Comparison of ENCODE assay signal across 8 cellular contexts in the genomic region with DNA sequence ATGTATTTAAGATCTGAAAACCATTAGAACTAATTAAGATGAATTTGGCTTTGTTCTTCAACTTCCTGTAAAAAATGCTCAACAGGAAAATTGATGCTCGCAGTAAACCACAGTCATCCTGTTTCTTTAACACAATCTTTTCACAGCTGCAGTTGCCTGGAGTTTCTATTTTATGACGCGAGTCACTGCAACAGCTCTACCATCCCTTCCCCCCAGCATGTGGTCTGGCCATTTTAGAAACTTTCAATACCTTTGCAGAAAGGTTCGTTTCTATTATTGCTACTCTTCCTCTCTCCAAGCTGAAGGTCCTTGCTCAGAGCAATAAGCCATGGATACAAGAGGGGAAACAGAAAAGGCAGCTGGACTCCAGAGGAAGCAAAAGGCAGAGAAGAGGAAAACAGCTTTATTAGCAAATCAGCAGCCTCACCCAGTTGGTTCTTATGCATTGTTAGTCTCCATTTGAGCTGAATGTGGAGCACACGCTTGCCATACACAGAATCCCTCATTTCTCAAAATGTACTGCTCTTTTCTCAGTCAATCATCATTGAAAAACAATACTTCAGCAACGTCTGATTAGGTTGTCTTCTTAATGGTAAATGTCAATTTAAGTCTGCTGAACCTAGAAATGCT. TPM values are rescaled to one million over a fixed set of nuclear protein-coding genes. Genes with fewer than 3 reads are reported as not detected.
DNase-seq lines count a peak whose midpoint lies in the region; ATAC-seq, FAIRE-seq and TF ChIP-seq lines count a peak whose summit lies in the region.

No MANE protein-coding gene starts in this region.

- peak; percentile 63 for ATAC-seq in GM19372 (IDR thresholded peaks at IDR 0.05; ENCODE audit: low read depth, unreplicated experiment)
- peak; percentile 70 for ATAC-seq in HG03442 (IDR thresholded peaks at IDR 0.05; ENCODE audit: unreplicated experiment)
- peak; percentile 65 for ATAC-seq in GM12878
- peak; percentile 59 for ATAC-seq in left lung

- peak overlapping the region; percentile 100 for H3K4me2 ChIP-seq in SU-DHL-6 (ENCODE audit: low read depth, low read length, poor library complexity, severe bottlenecking)
- peak overlapping the region; percentile 87 for H3K4me2 ChIP-seq in GM12878 (ENCODE audit: control insufficient read depth, insufficient read depth)

- H4K20me1 ChIP-seq in SU-DHL-6 (ENCODE audit: low read depth, low read length) (no peaks in the 10 kb centered on the region), GM12878 (ENCODE audit: control insufficient read depth, insufficient read depth) (no peaks in the 10 kb centered on the region)

- peaks cover 49% of the 10 kb centered on the region for H3F3A ChIP-seq in SU-DHL-6 (ENCODE audit: insufficient read depth)

- peak; percentile 88 to 96 for TF ChIP-seq EP300 in GM12878 (IDR thresholded peaks at IDR 0.05; ENCODE audit: borderline replicate concordance in 1 of 2, control insufficient read depth in 1 of 2, low read depth in 2 of 2, low read length in 2 of 2)

- POLR2A ChIA-PET in GM12878 (lab: Charles Lee): interaction anchor here (0.7 to 11.7 kb wide), 9 partner anchors 10 to 345 kb away, joined by 3 to 246 read pairs (median 10); a partner anchor contains a TSS

- intact Hi-C loops in GM12878 (cut with micrococcal nuclease; ENCODE audit: unreplicated experiment) (loop anchor here (10.0 kb wide), 1 partner anchor 629 kb away; a partner anchor contains a TSS), left lung (cut with DNase I) (no loop called here)

- RAD21 ChIA-PET in GM12878 (lab: Charles Lee; ENCODE audit: unreplicated experiment): interaction anchor here (0.8 to 19.4 kb wide), 9 partner anchors 14 to 130 kb away, joined by 3 to 294 read pairs (median 15); a partner anchor contains a TSS

- peak overlapping the region; percentile 75 for H3K9ac ChIP-seq in SU-DHL-6 (ENCODE audit: low read length)
- peak overlapping the region; percentile 90 for H3K9ac ChIP-seq in GM12878 (ENCODE audit: control insufficient read depth, insufficient read depth, low read length)

- H3K36me3 ChIP-seq in SU-DHL-6 (ENCODE audit: low read length) (peaks cover 13% of the 10 kb centered on the region), GM12878 (ENCODE audit: control insufficient read depth in 2 of 2, insufficient read depth in 2 of 2, low read length in 1 of 2) (peaks cover 4 to 6% of the 10 kb centered on the region in 2 experiments), left lung (no peaks in the 10 kb centered on the region)

- no peak for TF ChIP-seq RAD21 in GM12878 (IDR thresholded peaks at IDR 0.05; ENCODE audit: insufficient read depth, low read depth, low read length)

- BruUV-seq in GM12878 (replicated peaks; lab: Mats Ljungman, UMichigan): TSS peak; percentile 0

- FAIRE-seq in GM12878 (lab: Jason Lieb, UNC): peak; percentile 85

- no peaks in the 10 kb centered on the region for H3K27me3 ChIP-seq in SU-DHL-6 (ENCODE audit: low read length)
- no peaks in the 10 kb centered on the region for H3K27me3 ChIP-seq in GM12878 (replicated peaks in 1 of 2; ENCODE audit: control insufficient read depth in 2 of 2, insufficient read depth in 2 of 2, low read length in 1 of 2)
- no peaks in the 10 kb centered on the region for H3K27me3 ChIP-seq in left lung

- H3K9me3 ChIP-seq in SU-DHL-6 (ENCODE audit: insufficient read depth, low read length) (no peaks in the 10 kb centered on the region), GM12878 (replicated peaks; ENCODE audit: control insufficient read depth, insufficient read depth, low read length) (no peaks in the 10 kb centered on the region), left lung (no peaks in the 10 kb centered on the region)

- DNase-seq in AML-193 (lab: John Stamatoyannopoulos, UW): peak; percentile 87 to 89
- peak; percentile 90 for DNase-seq in GM12878 (ENCODE audit: low read depth, low spot score)
- no peak for DNase-seq in left lung
- peak; percentile 46 to 50 for DNase-seq in stimulated activated CD8-positive, alpha-beta memory T cell treated with anti-CD3 and anti-CD28 coated beads, Interleukin-4, amount 100 ng/mL, for 1 hour (ENCODE audit: low read depth in 2 of 2, low spot score in 1 of 2)
- DNase-seq in DMS79 (lab: John Stamatoyannopoulos, UW): no peak

- in situ Hi-C loops in GM12878 (cut with MboI): loop anchor here (25.0 kb wide), 1 partner anchor 94 kb away; no protein-coding TSS in a partner anchor

- H2AFZ ChIP-seq in SU-DHL-6 (ENCODE audit: low read depth, low read length, severe bottlenecking) (no peak overlapping the region), GM12878 (ENCODE audit: control insufficient read depth, low read depth, low read length) (no peak overlapping the region)

- SMC1A ChIA-PET in GM12878 (lab: Charles Lee; ENCODE audit: uncharacterized antibody, unreplicated experiment): interaction anchor here (0.7 to 31.8 kb wide), 11 partner anchors 12 to 104 kb away, joined by 3 to 537 read pairs (median 19); a partner anchor contains a TSS

- H3K27ac ChIP-seq in SU-DHL-6 (ENCODE audit: low read depth, low read length): peak overlapping the region; percentile 98
- H3K27ac ChIP-seq in GM12878 (ENCODE audit: control insufficient read depth, insufficient read depth): peak overlapping the region; percentile 95
- peak overlapping the region; percentile 60 to 88 for H3K27ac ChIP-seq in left lung

- CTCF ChIA-PET in GM12878 (lab: Yijun Ruan, JAX): interaction anchor here (0.9 to 31.2 kb wide), 13 partner anchors 10 to 130 kb away, joined by 3 to 534 read pairs (median 6); a partner anchor contains a TSS

- no peaks in the 10 kb centered on the region for H3K9me2 ChIP-seq in SU-DHL-6 (replicated peaks; ENCODE audit: insufficient read depth, low read length)

- H3K79me2 ChIP-seq in SU-DHL-6 (ENCODE audit: insufficient read depth, low read length) (peaks cover 99% of the 10 kb centered on the region), GM12878 (ENCODE audit: control insufficient read depth, insufficient read depth, low read length) (peaks cover 99% of the 10 kb centered on the region)

- peaks cover 20% of the 10 kb centered on the region for H3K4me1 ChIP-seq in GM12878 (ENCODE audit: control insufficient read depth, insufficient read depth, low read length)
- H3K4me1 ChIP-seq in left lung: peaks cover 4 to 64% of the 10 kb centered on the region in 2 donors

- H3K4me3 ChIP-seq in SU-DHL-6 (ENCODE audit: insufficient read depth, low read length, poor library complexity, severe bottlenecking): peak overlapping the region; percentile 80
- H3K4me3 ChIP-seq in GM12878: peak overlapping the region; percentile 58
- peak overlapping the region in 1 of 2 donors; percentile 40 for H3K4me3 ChIP-seq in left lung

- 0% methylated on average over 6 of the region's 6 CpGs for WGBS in GM12878 (ENCODE audit: insufficient coverage, insufficient replicate concordance, low lambda C conversion rate, missing lambda C conversion rate)

- peak; percentile 53 for TF ChIP-seq POLR2A in GM12878 (IDR thresholded peaks at IDR 0.05; ENCODE audit: low read depth, low read length)

- TF ChIP-seq CTCF in SU-DHL-6 (IDR thresholded peaks at IDR 0.05; ENCODE audit: insufficient read depth, low read length, poor library complexity, severe bottlenecking): no peak
- no peak for TF ChIP-seq CTCF in GM12878 (IDR thresholded peaks at IDR 0.05 in 2 of 3, conservative IDR thresholded peaks at IDR 0.05 in 1 of 3; ENCODE audit: control insufficient read depth in 2 of 3, extremely low read depth in 1 of 3, insufficient read depth in 1 of 3, low read depth in 3 of 3, low read length in 3 of 3)
- TF ChIP-seq CTCF in left lung (IDR thresholded peaks at IDR 0.05): no peak

TF ChIP-seq in GM12878, 131 proteins besides CTCF, POLR2A, EP300 and RAD21 (continues in another document):
- peak; percentile 95 for TF ChIP-seq MTA2 (IDR thresholded peaks at IDR 0.05; ENCODE audit: low read depth)
- peak; percentile 52; the same call in 1 of the 2 replicates for TF ChIP-seq RAD51 (IDR thresholded peaks at IDR 0.05)
- peak; percentile 86; the same call in 1 of the 2 replicates for TF ChIP-seq TAF1 (IDR thresholded peaks at IDR 0.05; ENCODE audit: borderline replicate concordance, low read depth, low read length)
- TF ChIP-seq POU2F2 (IDR thresholded peaks at IDR 0.05; ENCODE audit: borderline replicate concordance, low read depth, low read length): 0 out of 3 replicates have a peak, but pooled peaks have one; percentile 26
- TF ChIP-seq IKZF2 (IDR thresholded peaks at IDR 0.05): peak; percentile 93 to 95
- peak; percentile 70; the same call in 1 of the 2 replicates for TF ChIP-seq MEF2A (IDR thresholded peaks at IDR 0.05; ENCODE audit: insufficient read depth, low read depth, low read length)
- TF ChIP-seq, protein P1, sequence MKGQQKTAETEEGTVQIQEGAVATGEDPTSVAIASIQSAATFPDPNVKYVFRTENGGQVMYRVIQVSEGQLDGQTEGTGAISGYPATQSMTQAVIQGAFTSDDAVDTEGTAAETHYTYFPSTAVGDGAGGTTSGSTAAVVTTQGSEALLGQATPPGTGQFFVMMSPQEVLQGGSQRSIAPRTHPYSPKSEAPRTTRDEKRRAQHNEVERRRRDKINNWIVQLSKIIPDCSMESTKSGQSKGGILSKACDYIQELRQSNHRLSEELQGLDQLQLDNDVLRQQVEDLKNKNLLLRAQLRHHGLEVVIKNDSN (IDR thresholded peaks at IDR 0.05; ENCODE audit: borderline replicate concordance, extremely low read length, insufficient read depth, low read depth, low read length): no peak
- peak; percentile 74; the same call in 1 of the 2 replicates for TF ChIP-seq RCOR1 (conservative IDR thresholded peaks at IDR 0.05; ENCODE audit: low read depth, low read length)
- TF ChIP-seq SREBF1 (IDR thresholded peaks at IDR 0.05; ENCODE audit: low read length): no peak
- peak; percentile 93 for TF ChIP-seq CHD2 (IDR thresholded peaks at IDR 0.05; ENCODE audit: borderline replicate concordance, low read depth, low read length)

RNA-seq across cellular contexts. Expression of a gene that starts 3.9 kb away (rescaled TPM):
- 126 and 131 TPM in 2 replicates for total RNA-seq in GM12878 (2013; cell fraction: nucleolus; rRNA removed)
- total RNA-seq in GM12878 (2014; rRNA removed) (23.9 and 25.2 TPM in 2 replicates), GM12878 (2014; rRNA removed; fragmentation: Illumina TruSeq; extraction: Trizol) (52.1 and 57.1 TPM in 2 replicates), GM12878 (2021) (135 and 141 TPM in 2 replicates), left lung (100 to 1,000 TPM in 1 of 2 donors, 10 to 100 TPM in 1; 47.5 to 117 TPM)
- polyA plus RNA-seq in GM12878 (2011; ENCODE audit: low read depth): 45.3 TPM
- polyA plus RNA-seq in GM12878 (2011; rRNA removed) (96.8 and 110 TPM in 2 replicates), GM12878 (2014; fragmentation: Illumina TruSeq; extraction: Trizol) (185 and 188 TPM in 2 replicates), GM12878 (2014; fragmentation: Nextera tagmentation; extraction: Ambion mirVana) (10 to 100 TPM; 23.1 to 28.6 TPM), GM12878 (2014; rRNA removed) (66.7 and 68.8 TPM in 2 replicates), GM12878 (2016; fragmentation: Nextera tagmentation; extraction: Ambion mirVana) (10 to 100 TPM; 71.2 to 77.5 TPM)
- polyA plus RNA-seq in GM12878 (2011; cell fraction: cytosol; rRNA removed): 103 and 160 TPM in 2 replicates
- 112 and 138 TPM in 2 replicates for polyA plus RNA-seq in GM12878 (2011; cell fraction: nucleus; rRNA removed)
- polyA plus RNA-seq in GM12878 (2012): 115 and 116 TPM in 2 replicates
- 114 and 136 TPM in 2 replicates for polyA minus RNA-seq in GM12878 (2011; rRNA and poly(A)+ RNA removed)
- polyA minus RNA-seq in GM12878 (2011; cell fraction: cytosol; rRNA and poly(A)+ RNA removed): 56.0 and 63.3 TPM in 2 replicates
- 84.1 and 152 TPM in 2 replicates for polyA minus RNA-seq in GM12878 (2011; cell fraction: nucleus; rRNA and poly(A)+ RNA removed)

Comparison
In these comparisons a context has a peak if more than half of its experiments do, and no peak if none do; other contexts are left out.
1. DNase-seq: peak in AML-193 (2 of 2), GM12878 (single experiment) and stimulated activated CD8-positive, alpha-beta memory T cell treated with anti-CD3 and anti-CD28 coated beads, Interleukin-4, amount 100 ng/mL, for 1 hour (2 of 2); none in left lung (0 of 2) and DMS79 (single experiment).
2. Peak in every context shown above with its lines, with median percentiles within 50 percentile points of each other: ATAC-seq and H3K27ac ChIP-seq.